8 cellular contexts compared by ENCODE assay signal in the genomic region with DNA sequence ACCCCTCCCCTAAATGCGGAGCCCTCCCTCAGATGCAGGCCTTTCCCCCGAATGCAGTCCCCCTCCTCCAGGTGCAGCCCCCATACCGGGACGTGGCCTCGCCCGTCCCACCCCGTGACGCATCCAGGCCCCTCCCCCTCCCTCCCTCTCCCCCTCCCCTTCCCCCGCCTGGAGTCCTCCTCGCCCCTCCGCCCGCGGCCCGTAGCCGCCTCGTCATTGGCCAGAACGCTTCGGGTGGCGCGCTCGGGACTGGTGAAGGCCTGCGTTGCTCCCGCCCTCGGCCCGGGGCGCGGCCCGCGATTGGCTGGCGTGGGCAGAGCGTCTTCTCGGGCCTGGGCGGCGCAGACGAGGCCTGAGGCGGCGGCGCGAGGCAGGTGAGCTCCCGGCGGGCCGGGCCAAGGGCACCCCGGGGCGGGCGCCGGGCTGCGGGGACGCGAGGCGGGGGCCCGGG. TPM values are rescaled to one million over a fixed set of nuclear protein-coding genes. Genes with fewer than 3 reads are reported as not detected.
DNase-seq lines count a peak whose midpoint lies in the region; ATAC-seq and TF ChIP-seq lines count a peak whose summit lies in the region.

No MANE protein-coding gene starts in this region.

- no peaks in the 10 kb centered on the region for H3K9me3 Mint-ChIP-seq in IgD-negative memory B cell

- peaks cover 16% of the 10 kb centered on the region for H4K20me1 ChIP-seq in OCI-LY7 (ENCODE audit: insufficient read depth, low read length)

- H3K4me3 Mint-ChIP-seq in IgD-negative memory B cell = peak overlapping the region; percentile 70 to 85 (median 80)

- intact Hi-C loops in OCI-LY7 (cut with micrococcal nuclease; ENCODE audit: unreplicated experiment) = loop anchor here (1.0 to 5.0 kb wide), 2 partner anchors 60 to 89 kb away; a partner anchor contains a TSS

- H3K36me3 ChIP-seq in OCI-LY7 (ENCODE audit: insufficient read depth, low read length) = peaks cover 8% of the 10 kb centered on the region

- H3K79me2 ChIP-seq in OCI-LY7 (ENCODE audit: insufficient read depth, low read depth, low read length) = peaks cover 43% of the 10 kb centered on the region

- H3K4me2 ChIP-seq in OCI-LY7 (ENCODE audit: low read length) = peak overlapping the region; percentile 97

- no peaks in the 10 kb centered on the region for H3K9me3 ChIP-seq in OCI-LY7 (ENCODE audit: low read length)

- H3K27me3 Mint-ChIP-seq in IgD-negative memory B cell = peaks cover 2% of the 10 kb centered on the region

- peak; percentile 84 for ATAC-seq in GM21576 (IDR thresholded peaks at IDR 0.05; ENCODE audit: unreplicated experiment)

- POLR2A ChIA-PET in OCI-LY7 (lab: Charles Lee) = interaction anchor here (0.6 to 1.1 kb wide), 4 partner anchors 10 to 26 kb away, joined by 3 to 7 read pairs (median 4); no protein-coding TSS in a partner anchor

- peak overlapping the region in 1 of 3 donors; percentile 35 for H3K27ac Mint-ChIP-seq in IgD-negative memory B cell

- peak overlapping the region; percentile 84 for H3K4me3 ChIP-seq in OCI-LY7 (ENCODE audit: low read depth, low read length, poor library complexity, severe bottlenecking)

- peaks cover 43 to 49% (median 47%) of the 10 kb centered on the region in 3 donors for H3K4me1 Mint-ChIP-seq in IgD-negative memory B cell

- no peak for TF ChIP-seq CTCF in OCI-LY7 (conservative IDR thresholded peaks at IDR 0.05; ENCODE audit: low read length)

- peaks cover 35% of the 10 kb centered on the region for H3K4me1 ChIP-seq in OCI-LY7 (ENCODE audit: insufficient read depth, low read length, poor library complexity, severe bottlenecking)

- CTCF ChIA-PET in OCI-LY7 (lab: Charles Lee; ENCODE audit: unreplicated experiment) = no interaction called here

- no peaks in the 10 kb centered on the region for H3K9me2 ChIP-seq in OCI-LY7 (ENCODE audit: insufficient read depth, low read length)

- no TSS peak for BruUV-seq in OCI-LY7 (replicated peaks; lab: Mats Ljungman, UMichigan)

- peak overlapping the region; percentile 77; the same call in 1 of the 2 replicates for H2AFZ ChIP-seq in OCI-LY7 (ENCODE audit: low read length)

- no peak overlapping the region for H3K27ac ChIP-seq in OCI-LY7 (ENCODE audit: low read depth, low read length, poor library complexity, severe bottlenecking)

- H3K36me3 Mint-ChIP-seq in IgD-negative memory B cell = peaks cover 4% of the 10 kb centered on the region

- DNase-seq in DMS114 treated with DMSO at 0.1 percent for 48 hours (lab: John Stamatoyannopoulos, UW; ENCODE audit: unreplicated experiment) = peak; percentile 93
- DNase-seq in OCI-LY7 (ENCODE audit: low spot score) = peak; percentile 99
- DNase-seq in activated T-cell treated with anti-CD3 and anti-CD28 coated beads for 24 hours (ENCODE audit: low read depth) = peak; percentile 94
- peak; percentile 97 for DNase-seq in epidermal melanocyte (ENCODE audit: insufficient read length, low spot score)
- DNase-seq in mucosa of gallbladder (ENCODE audit: low spot score) = peak; percentile 97
- DNase-seq in stimulated activated CD8-positive, alpha-beta memory T cell treated with anti-CD3 and anti-CD28 coated beads, Interleukin-4, amount 100 ng/mL, for 4 hours (ENCODE audit: low read depth in 2 of 2, low spot score in 1 of 2) = peak; percentile 84 to 93

RNA-seq across cellular contexts. Expression of a gene that starts 16.0 kb away (rescaled TPM):
- polyA plus RNA-seq in IgD-negative memory B cell = 31.0 TPM
- 78.5 and 105 TPM in 2 replicates for total RNA-seq in OCI-LY7 (2014; rRNA removed; shearing (Covaris generic))
- total RNA-seq in OCI-LY7 (2022) (83.4 and 84.2 TPM in 2 replicates), mucosa of gallbladder (126 TPM)
